ENCODE assay signal across 1 cellular context in genomic region chr1:154973344-154974085, GRCh38.
TF ChIP-seq lines count a peak whose summit lies in the region.

No MANE protein-coding gene starts in this region.

TF ChIP-seq in K562, 482 proteins besides CTCF, POLR2A, EP300 and RAD21 (continued from another document):
- TF ChIP-seq POLR2B (IDR thresholded peaks at IDR 0.05; ENCODE audit: low read depth, partially characterized antibody) = peak; percentile 91
- TF ChIP-seq, protein P1, sequence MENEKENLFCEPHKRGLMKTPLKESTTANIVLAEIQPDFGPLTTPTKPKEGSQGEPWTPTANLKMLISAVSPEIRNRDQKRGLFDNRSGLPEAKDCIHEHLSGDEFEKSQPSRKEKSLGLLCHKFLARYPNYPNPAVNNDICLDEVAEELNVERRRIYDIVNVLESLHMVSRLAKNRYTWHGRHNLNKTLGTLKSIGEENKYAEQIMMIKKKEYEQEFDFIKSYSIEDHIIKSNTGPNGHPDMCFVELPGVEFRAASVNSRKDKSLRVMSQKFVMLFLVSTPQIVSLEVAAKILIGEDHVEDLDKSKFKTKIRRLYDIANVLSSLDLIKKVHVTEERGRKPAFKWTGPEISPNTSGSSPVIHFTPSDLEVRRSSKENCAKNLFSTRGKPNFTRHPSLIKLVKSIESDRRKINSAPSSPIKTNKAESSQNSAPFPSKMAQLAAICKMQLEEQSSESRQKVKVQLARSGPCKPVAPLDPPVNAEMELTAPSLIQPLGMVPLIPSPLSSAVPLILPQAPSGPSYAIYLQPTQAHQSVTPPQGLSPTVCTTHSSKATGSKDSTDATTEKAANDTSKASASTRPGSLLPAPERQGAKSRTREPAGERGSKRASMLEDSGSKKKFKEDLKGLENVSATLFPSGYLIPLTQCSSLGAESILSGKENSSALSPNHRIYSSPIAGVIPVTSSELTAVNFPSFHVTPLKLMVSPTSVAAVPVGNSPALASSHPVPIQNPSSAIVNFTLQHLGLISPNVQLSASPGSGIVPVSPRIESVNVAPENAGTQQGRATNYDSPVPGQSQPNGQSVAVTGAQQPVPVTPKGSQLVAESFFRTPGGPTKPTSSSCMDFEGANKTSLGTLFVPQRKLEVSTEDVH (IDR thresholded peaks at IDR 0.05; ENCODE audit: low read depth, partially characterized antibody) = no peak
- TF ChIP-seq KAT2B (IDR thresholded peaks at IDR 0.05; ENCODE audit: low read depth, low read length) = no peak
- TF ChIP-seq ZNF583 (CRISPR knock-in tag; IDR thresholded peaks at IDR 0.05) = no peak
- no peak for TF ChIP-seq ZNF124 (CRISPR knock-in tag; IDR thresholded peaks at IDR 0.05)
- no peak for TF ChIP-seq NR2C1 (IDR thresholded peaks at IDR 0.05)
- no peak for TF ChIP-seq NR2C1 (tag; IDR thresholded peaks at IDR 0.05)
- TF ChIP-seq HMG20A (CRISPR knock-in tag; conservative IDR thresholded peaks at IDR 0.05) = no peak
